ENCODE assay signal across 31 cellular contexts in genomic region chr6:12798326-12798725, GRCh38.
"Had no signal": no experiment of that assay in that cellular context is flagged by ENCODE, and none has a peak within 500 bp of the region (broad histone marks: within the 10 kb centered on the region; RNA-seq: fewer than 3 reads in every experiment).

No MANE protein-coding gene starts in this region.

- H3K4me1 ChIP-seq: parathyroid adenoma, psoas muscle, right lobe of liver, sigmoid colon, suprapubic skin, testis, tibial artery, transverse colon, upper lobe of right lung, uterus had no signal

- H3K4me3 ChIP-seq: ovary, psoas muscle, right lobe of liver, sigmoid colon, suprapubic skin, testis, tibial artery, transverse colon, upper lobe of right lung, uterus had no signal

- H3K9me3 ChIP-seq: neutrophil, ovary, psoas muscle, right lobe of liver, sigmoid colon, suprapubic skin, testis, tibial artery, transverse colon, upper lobe of right lung, uterus had no signal

- H3K27ac Mint-ChIP-seq: naive thymus-derived CD8-positive, alpha-beta T cell; natural killer cell treated with Interleukin-12 subunit alpha and Interleukin-12 subunit beta and Interleukin-15 and Interleukin-18, amount 100 ng/mL, for 72 hours; nephron progenitor cell; progenitor cell of endocrine pancreas; stimulated activated memory B cell treated with anti-CD40 and anti-IgM and Interleukin-4, amounts not matched to agents 10 μg/mL and 1 μg/mL and 100 μg/mL, for 72 hours; stimulated activated naive CD8-positive, alpha-beta T cell treated with anti-CD3 and anti-CD28 coated beads, Interleukin-15, amount 100 ng/mL, for 72 hours; type B pancreatic cell had no signal

- H3K27ac ChIP-seq: neutrophil, ovary, parathyroid adenoma, psoas muscle, right lobe of liver, sigmoid colon, suprapubic skin, testis, tibial artery, transverse colon, upper lobe of right lung, uterus had no signal

- H3K9me3 Mint-ChIP-seq: naive thymus-derived CD8-positive, alpha-beta T cell; natural killer cell treated with Interleukin-12 subunit alpha and Interleukin-12 subunit beta and Interleukin-15 and Interleukin-18, amount 100 ng/mL, for 72 hours; nephron progenitor cell; neural crest cell; stimulated activated memory B cell treated with anti-CD40 and anti-IgM and Interleukin-4, amounts not matched to agents 10 μg/mL and 1 μg/mL and 100 μg/mL, for 72 hours; stimulated activated naive CD8-positive, alpha-beta T cell treated with anti-CD3 and anti-CD28 coated beads, Interleukin-15, amount 100 ng/mL, for 72 hours; type B pancreatic cell had no signal

- H3K27me3 ChIP-seq: neutrophil, ovary, right lobe of liver, sigmoid colon, testis, transverse colon, upper lobe of right lung, uterus had no signal

- H3K4me3 Mint-ChIP-seq: naive thymus-derived CD8-positive, alpha-beta T cell; natural killer cell treated with Interleukin-12 subunit alpha and Interleukin-12 subunit beta and Interleukin-15 and Interleukin-18, amount 100 ng/mL, for 72 hours; nephron progenitor cell; neural crest cell; stimulated activated memory B cell treated with anti-CD40 and anti-IgM and Interleukin-4, amounts not matched to agents 10 μg/mL and 1 μg/mL and 100 μg/mL, for 72 hours; stimulated activated naive CD8-positive, alpha-beta T cell treated with anti-CD3 and anti-CD28 coated beads, Interleukin-15, amount 100 ng/mL, for 72 hours; type B pancreatic cell had no signal

- H3K4me1 Mint-ChIP-seq: naive thymus-derived CD8-positive, alpha-beta T cell; nephron progenitor cell; neural crest cell; stimulated activated memory B cell treated with anti-CD40 and anti-IgM and Interleukin-4, amounts not matched to agents 10 μg/mL and 1 μg/mL and 100 μg/mL, for 72 hours; stimulated activated naive CD8-positive, alpha-beta T cell treated with anti-CD3 and anti-CD28 coated beads, Interleukin-15, amount 100 ng/mL, for 72 hours had no signal

- DNase-seq: naive thymus-derived CD8-positive, alpha-beta T cell; nephron progenitor cell; nucleus accumbens; ovary; posterior cingulate gyrus; psoas muscle; right cardiac atrium; right lobe of liver; sigmoid colon; small intestine; stimulated activated CD4-positive, alpha-beta T cell treated with anti-CD3 and anti-CD28 coated beads, Interleukin-15, amount 100 ng/mL, for 24 hours; stimulated activated CD4-positive, alpha-beta T cell treated with anti-CD3 and anti-CD28 coated beads, Interleukin-4, amount 100 ng/mL, for 1 hour; stimulated activated CD4-positive, alpha-beta T cell treated with anti-CD3 and anti-CD28 coated beads, Interleukin-4, amount 100 ng/mL, for 4 hours; stimulated activated CD8-positive, alpha-beta memory T cell treated with anti-CD3 and anti-CD28 coated beads, Interleukin-4, amount 100 ng/mL, for 48 hours; stimulated activated naive CD4-positive, alpha-beta T cell; stimulated activated naive CD8-positive, alpha-beta T cell treated with anti-CD3 and anti-CD28 coated beads, Interleukin-15, amount 100 ng/mL, for 72 hours; stimulated activated naive CD8-positive, alpha-beta T cell treated with anti-CD3 and anti-CD28 coated beads, Interleukin-15, Interleukin-2, amounts not matched to agents 100 U/mL and 50 U/mL, for 24 hours; substantia nigra; testis; tibial artery; transverse colon; upper lobe of right lung; uterus had no signal

- FAIRE-seq: small intestine had no signal

- H3K36me3 ChIP-seq: neutrophil, ovary, right lobe of liver, sigmoid colon, suprapubic skin, tibial artery, transverse colon, upper lobe of right lung, uterus had no signal

- H3K36me3 Mint-ChIP-seq: naive thymus-derived CD8-positive, alpha-beta T cell; natural killer cell treated with Interleukin-12 subunit alpha and Interleukin-12 subunit beta and Interleukin-15 and Interleukin-18, amount 100 ng/mL, for 72 hours; stimulated activated memory B cell treated with anti-CD40 and anti-IgM and Interleukin-4, amounts not matched to agents 10 μg/mL and 1 μg/mL and 100 μg/mL, for 72 hours; type B pancreatic cell had no signal

- ATAC-seq: naive thymus-derived CD8-positive, alpha-beta T cell; natural killer cell treated with Interleukin-12 subunit alpha and Interleukin-12 subunit beta and Interleukin-15 and Interleukin-18, amount 100 ng/mL, for 72 hours; psoas muscle; right cardiac atrium; right lobe of liver; stimulated activated memory B cell treated with anti-CD40 and anti-IgM and Interleukin-4, amounts not matched to agents 10 μg/mL and 1 μg/mL and 100 μg/mL, for 72 hours; stimulated activated naive CD8-positive, alpha-beta T cell treated with anti-CD3 and anti-CD28 coated beads, Interleukin-15, amount 100 ng/mL, for 72 hours; stimulated activated naive CD8-positive, alpha-beta T cell treated with anti-CD3 and anti-CD28 coated beads, Interleukin-15, Interleukin-2, amounts not matched to agents 100 U/mL and 50 U/mL, for 24 hours; upper lobe of right lung had no signal
